ENCODE assay signal across 11 cellular contexts in the genomic region with DNA sequence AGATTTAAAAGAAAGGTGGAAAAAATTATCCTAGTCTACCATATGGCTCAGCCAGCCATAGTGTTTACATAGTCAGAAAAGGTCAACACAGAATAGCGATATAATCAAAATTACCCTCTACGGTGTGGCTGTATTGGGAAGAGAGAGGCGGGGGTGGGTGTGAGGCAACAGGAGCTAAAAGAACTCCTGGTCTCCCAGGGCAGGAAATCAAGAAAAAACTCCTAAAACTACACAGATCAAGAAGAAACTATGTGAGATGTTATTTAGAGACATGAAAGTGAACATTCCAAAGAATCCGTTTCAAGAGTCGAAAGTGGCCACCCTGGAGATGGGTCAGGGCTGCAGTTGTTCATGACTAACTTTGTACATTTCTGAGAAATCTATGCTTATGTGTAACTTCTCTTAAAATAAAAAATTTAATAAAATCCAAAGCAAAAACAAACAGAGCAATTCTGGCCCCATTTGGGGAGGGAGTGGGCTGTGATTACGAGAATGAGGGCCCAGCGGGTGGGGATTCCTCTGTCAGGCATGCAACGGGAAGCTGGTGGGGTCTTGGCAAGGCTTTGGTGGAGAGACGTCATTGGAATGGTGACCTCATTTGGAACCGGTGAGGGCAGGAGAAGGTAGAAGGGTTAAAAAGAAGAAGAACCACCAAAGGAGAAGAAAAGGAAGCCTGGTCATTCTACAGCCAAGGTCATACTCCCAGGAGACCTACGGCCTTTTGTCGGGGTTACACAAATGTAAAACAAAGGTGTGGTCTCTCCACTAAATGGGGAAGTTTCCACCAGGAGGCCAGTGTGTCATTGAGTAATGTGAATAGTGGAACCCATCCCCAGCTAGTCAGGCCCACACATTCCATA.
DNase-seq lines count a peak whose midpoint lies in the region; ATAC-seq and TF ChIP-seq lines count a peak whose summit lies in the region.
"Had no signal": no experiment of that assay in that cellular context is flagged by ENCODE, and none has a peak within 500 bp of the region (broad histone marks: within the 10 kb centered on the region; RNA-seq: fewer than 3 reads in every experiment).

No MANE protein-coding gene starts in this region.

- H3K9me3 ChIP-seq in left lung, result no peaks in the 10 kb centered on the region
- no peaks in the 10 kb centered on the region for H3K9me3 ChIP-seq in colonic mucosa

- DNase-seq in AG04449 (ENCODE audit: low read depth, low spot score), result peak; percentile 95
- peak; percentile 74 for DNase-seq in HCEC 1CT
- no peak for DNase-seq in activated naive CD8-positive, alpha-beta T cell treated with anti-CD3 and anti-CD28 coated beads, Interleukin-2, amount 10 ng/mL, durations not matched to agents 7 days and 5 days
- no peak for DNase-seq in left lung
- DNase-seq in colonic mucosa, result no peak
- DNase-seq in T-helper 9 cell, result no peak
- DNase-seq: amygdala, NCI-H1436 treated with DMSO at 0.1 percent for 48 hours had no signal

- H3K4me1 Mint-ChIP-seq in activated naive CD8-positive, alpha-beta T cell treated with anti-CD3 and anti-CD28 coated beads, Interleukin-2, amount 10 ng/mL, durations not matched to agents 7 days and 5 days, result peaks cover 21% of the 10 kb centered on the region

- TF ChIP-seq CTCF in AG04449 (IDR thresholded peaks at IDR 0.05; ENCODE audit: insufficient read depth, low read length, missing control alignments), result no peak
- TF ChIP-seq CTCF in left lung (IDR thresholded peaks at IDR 0.05), result no peak
- no peak for TF ChIP-seq CTCF in colonic mucosa (IDR thresholded peaks at IDR 0.05)

- peak overlapping the region in 1 of 2 donors; percentile 7 for H3K27ac ChIP-seq in left lung
- H3K27ac ChIP-seq in colonic mucosa, result no peak overlapping the region

- no peak overlapping the region for H3K4me3 Mint-ChIP-seq in activated naive CD8-positive, alpha-beta T cell treated with anti-CD3 and anti-CD28 coated beads, Interleukin-2, amount 10 ng/mL, durations not matched to agents 7 days and 5 days

- H3K9ac ChIP-seq in colonic mucosa (ENCODE audit: low read depth in 2 of 2, low read length in 2 of 2), result no peak overlapping the region

- CTCF ChIA-PET in AG04449 (lab: Yijun Ruan, JAX), result interaction anchor here (0.9 to 3.8 kb wide), 6 partner anchors 10 to 103 kb away, joined by 3 to 12 read pairs (median 3); no protein-coding TSS in a partner anchor

- peaks cover 6 to 22% of the 10 kb centered on the region in 2 donors for H3K4me1 ChIP-seq in left lung
- H3K4me1 ChIP-seq in colonic mucosa, result no peaks in the 10 kb centered on the region

- peaks cover 5% of the 10 kb centered on the region for H3K27me3 Mint-ChIP-seq in activated naive CD8-positive, alpha-beta T cell treated with anti-CD3 and anti-CD28 coated beads, Interleukin-2, amount 10 ng/mL, durations not matched to agents 7 days and 5 days

- H3K9me3 Mint-ChIP-seq in activated naive CD8-positive, alpha-beta T cell treated with anti-CD3 and anti-CD28 coated beads, Interleukin-2, amount 10 ng/mL, durations not matched to agents 7 days and 5 days, result no peaks in the 10 kb centered on the region

- POLR2A ChIA-PET in AG04449 (lab: Yijun Ruan, JAX), result interaction anchor here (0.5 to 2.6 kb wide), 7 partner anchors 15 to 79 kb away, joined by 3 to 21 read pairs (median 4); partner anchors contain the start of gene DUSP5
- POLR2A ChIA-PET in activated naive CD8-positive, alpha-beta T cell treated with anti-CD3 and anti-CD28 coated beads, Interleukin-2, amount 10 ng/mL, durations not matched to agents 7 days and 5 days (lab: Charles Lee), result interaction anchor here (0.6 kb wide), 1 partner anchor 11 kb away, joined by 3 read pairs; no protein-coding TSS in a partner anchor

- ATAC-seq in activated naive CD8-positive, alpha-beta T cell treated with anti-CD3 and anti-CD28 coated beads, Interleukin-2, amount 10 ng/mL, durations not matched to agents 7 days and 5 days (ENCODE audit: low read depth), result no peak
- ATAC-seq in left lung (peak; percentile 55), GM18520 (IDR thresholded peaks at IDR 0.05; ENCODE audit: unreplicated experiment) (no peak), GM21737 (IDR thresholded peaks at IDR 0.05; ENCODE audit: unreplicated experiment) (no peak)

- H3K27ac Mint-ChIP-seq in activated naive CD8-positive, alpha-beta T cell treated with anti-CD3 and anti-CD28 coated beads, Interleukin-2, amount 10 ng/mL, durations not matched to agents 7 days and 5 days, result peak overlapping the region; percentile 17

- H3K27me3 ChIP-seq in left lung, result no peaks in the 10 kb centered on the region
- no peaks in the 10 kb centered on the region for H3K27me3 ChIP-seq in colonic mucosa

- H3K36me3 Mint-ChIP-seq in activated naive CD8-positive, alpha-beta T cell treated with anti-CD3 and anti-CD28 coated beads, Interleukin-2, amount 10 ng/mL, durations not matched to agents 7 days and 5 days, result no peaks in the 10 kb centered on the region

- H3K36me3 ChIP-seq in left lung (no peaks in the 10 kb centered on the region), colonic mucosa (no peaks in the 10 kb centered on the region)

- H3K4me3 ChIP-seq in AG04449 (ENCODE audit: low read depth, low read length) (no peak overlapping the region), left lung (no peak overlapping the region), colonic mucosa (no peak overlapping the region)
- H3K4me3 ChIP-seq: skin epidermis had no signal

- intact Hi-C loops in left lung (cut with DNase I), result no loop called here
- intact Hi-C loops in colonic mucosa (cut with DNase I), result no loop called here

Comparison
In these comparisons a context has a peak if more than half of its experiments do, and no peak if none do; other contexts are left out.
1. DNase-seq: peak in AG04449 (single experiment) and HCEC 1CT (single experiment); none in activated naive CD8-positive, alpha-beta T cell treated with anti-CD3 and anti-CD28 coated beads, Interleukin-2, amount 10 ng/mL, durations not matched to agents 7 days and 5 days (single experiment), left lung (0 of 2), colonic mucosa (single experiment) and T-helper 9 cell (single experiment).